ENCODE assay signal across 9 cellular contexts in genomic region chr11:79959318-79959717, GRCh38.
"Had no signal": no experiment of that assay in that cellular context is flagged by ENCODE, and none has a peak within 500 bp of the region (broad histone marks: within the 10 kb centered on the region; RNA-seq: fewer than 3 reads in every experiment).

No MANE protein-coding gene starts in this region.

- H3K4me1 Mint-ChIP-seq: IgD-negative memory B cell had no signal

- DNase-seq: IMR-90, KBM-7, KG1 had no signal

- H3K27ac Mint-ChIP-seq: IgD-negative memory B cell had no signal

- FAIRE-seq: HepG2, HTR-8/SVneo, K562 had no signal

- H3K4me3 ChIP-seq: K562 had no signal

- ATAC-seq: HepG2, K562 had no signal

- H3K4me3 Mint-ChIP-seq: IgD-negative memory B cell had no signal

- H3K27ac ChIP-seq: HL-60, KMS-11 had no signal
